26 cellular contexts compared by ENCODE assay signal in the genomic region with DNA sequence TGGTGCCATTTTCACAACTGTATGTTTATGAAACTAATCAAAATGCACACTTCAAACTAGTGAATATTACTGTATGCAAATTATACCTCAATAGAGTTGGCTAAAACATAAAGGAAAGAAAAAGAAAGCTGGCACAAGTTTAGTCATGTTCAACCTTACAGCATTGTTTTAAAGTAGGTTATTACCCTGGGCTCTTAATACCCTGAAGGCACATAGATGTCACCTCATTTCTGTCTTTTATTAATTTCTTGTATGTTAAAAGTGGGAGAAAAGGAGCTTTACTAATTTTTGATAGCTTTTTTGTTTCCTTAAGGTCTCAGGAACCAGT. TPM values are rescaled to one million over a fixed set of nuclear protein-coding genes. Genes with fewer than 3 reads are reported as not detected.
DNase-seq lines count a peak whose midpoint lies in the region; ATAC-seq and TF ChIP-seq lines count a peak whose summit lies in the region.
"Had no signal": no experiment of that assay in that cellular context is flagged by ENCODE, and none has a peak within 500 bp of the region (broad histone marks: within the 10 kb centered on the region; RNA-seq: fewer than 3 reads in every experiment).

No MANE protein-coding gene starts in this region.

- peaks cover 3% of the 10 kb centered on the region for H3K36me3 Mint-ChIP-seq in activated naive CD8-positive, alpha-beta T cell treated with anti-CD3 and anti-CD28 coated beads, Interleukin-2, amount 50 U/mL, for 24 hours (ENCODE audit: low read depth)
- peaks cover 8% of the 10 kb centered on the region for H3K36me3 Mint-ChIP-seq in activated naive CD8-positive, alpha-beta T cell treated with anti-CD3 and anti-CD28 coated beads for 36 hours
- H3K36me3 Mint-ChIP-seq in activated T-helper 1 cell treated with anti-CD3 and anti-CD28 coated beads, Interleukin-12 subunit alpha, Interleukin-12 subunit beta, Interleukin-2, Interleukin-4 antibody, amounts not matched to agents 30 ng/mL and 10 ng/mL and 1 ng/mL, durations not matched to agents 14 hours and 24 hours and 36 hours (ENCODE audit: low read depth), result peaks cover 2% of the 10 kb centered on the region
- H3K36me3 Mint-ChIP-seq in stimulated activated effector memory CD8-positive, alpha-beta T cell treated with anti-CD3 and anti-CD28 coated beads, Interleukin-12 subunit alpha, Interleukin-12 subunit beta, amount 100 ng/mL, for 72 hours, result no peaks in the 10 kb centered on the region

- TF ChIP-seq CTCF in GM10266 (IDR thresholded peaks at IDR 0.05; ENCODE audit: control insufficient read depth, insufficient read depth, low read depth, missing control alignments), result no peak

- no peak overlapping the region for H3K27ac Mint-ChIP-seq in activated naive CD8-positive, alpha-beta T cell treated with anti-CD3 and anti-CD28 coated beads, Interleukin-2, amount 50 U/mL, for 24 hours
- no peak overlapping the region for H3K27ac Mint-ChIP-seq in activated naive CD8-positive, alpha-beta T cell treated with anti-CD3 and anti-CD28 coated beads for 36 hours
- H3K27ac Mint-ChIP-seq in activated T-helper 1 cell treated with anti-CD3 and anti-CD28 coated beads, Interleukin-12 subunit alpha, Interleukin-12 subunit beta, Interleukin-2, Interleukin-4 antibody, amounts not matched to agents 30 ng/mL and 10 ng/mL and 1 ng/mL, durations not matched to agents 14 hours and 24 hours and 36 hours, result peak overlapping the region; percentile 76
- H3K27ac Mint-ChIP-seq in stimulated activated effector memory CD8-positive, alpha-beta T cell treated with anti-CD3 and anti-CD28 coated beads, Interleukin-12 subunit alpha, Interleukin-12 subunit beta, amount 100 ng/mL, for 72 hours, result no peak overlapping the region
- H3K27ac Mint-ChIP-seq: T-helper 1 cell treated with Interleukin-12 subunit alpha and Interleukin-12 subunit beta and Interleukin-4 antibody, amounts not matched to agents 30 μg/mL and 1 μg/mL, for 36 hours had no signal

- H3K27me3 Mint-ChIP-seq in activated naive CD8-positive, alpha-beta T cell treated with anti-CD3 and anti-CD28 coated beads, Interleukin-2, amount 50 U/mL, for 24 hours, result no peaks in the 10 kb centered on the region
- no peaks in the 10 kb centered on the region for H3K27me3 Mint-ChIP-seq in activated naive CD8-positive, alpha-beta T cell treated with anti-CD3 and anti-CD28 coated beads for 36 hours
- no peaks in the 10 kb centered on the region for H3K27me3 Mint-ChIP-seq in activated T-helper 1 cell treated with anti-CD3 and anti-CD28 coated beads, Interleukin-12 subunit alpha, Interleukin-12 subunit beta, Interleukin-2, Interleukin-4 antibody, amounts not matched to agents 30 ng/mL and 10 ng/mL and 1 ng/mL, durations not matched to agents 14 hours and 24 hours and 36 hours (ENCODE audit: insufficient read depth)
- H3K27me3 Mint-ChIP-seq: effector memory CD8-positive, alpha-beta T cell had no signal

- no peaks in the 10 kb centered on the region for H3K9me3 Mint-ChIP-seq in activated naive CD8-positive, alpha-beta T cell treated with anti-CD3 and anti-CD28 coated beads, Interleukin-2, amount 50 U/mL, for 24 hours
- H3K9me3 Mint-ChIP-seq in activated naive CD8-positive, alpha-beta T cell treated with anti-CD3 and anti-CD28 coated beads for 36 hours, result peaks cover 7% of the 10 kb centered on the region
- H3K9me3 Mint-ChIP-seq in activated T-helper 1 cell treated with anti-CD3 and anti-CD28 coated beads, Interleukin-12 subunit alpha, Interleukin-12 subunit beta, Interleukin-2, Interleukin-4 antibody, amounts not matched to agents 30 ng/mL and 10 ng/mL and 1 ng/mL, durations not matched to agents 14 hours and 24 hours and 36 hours, result no peaks in the 10 kb centered on the region
- H3K9me3 Mint-ChIP-seq in stimulated activated effector memory CD8-positive, alpha-beta T cell treated with anti-CD3 and anti-CD28 coated beads, Interleukin-12 subunit alpha, Interleukin-12 subunit beta, amount 100 ng/mL, for 72 hours, result no peaks in the 10 kb centered on the region
- H3K9me3 Mint-ChIP-seq: effector memory CD8-positive, alpha-beta T cell; neural crest cell; T-helper 1 cell treated with Interleukin-12 subunit alpha and Interleukin-12 subunit beta and Interleukin-4 antibody, amounts not matched to agents 30 μg/mL and 1 μg/mL, for 36 hours had no signal

- no peak overlapping the region for H3K4me3 Mint-ChIP-seq in activated naive CD8-positive, alpha-beta T cell treated with anti-CD3 and anti-CD28 coated beads, Interleukin-2, amount 50 U/mL, for 24 hours
- H3K4me3 Mint-ChIP-seq in activated naive CD8-positive, alpha-beta T cell treated with anti-CD3 and anti-CD28 coated beads for 36 hours, result no peak overlapping the region
- no peak overlapping the region for H3K4me3 Mint-ChIP-seq in activated T-helper 1 cell treated with anti-CD3 and anti-CD28 coated beads, Interleukin-12 subunit alpha, Interleukin-12 subunit beta, Interleukin-2, Interleukin-4 antibody, amounts not matched to agents 30 ng/mL and 10 ng/mL and 1 ng/mL, durations not matched to agents 14 hours and 24 hours and 36 hours
- peak overlapping the region; percentile 30 for H3K4me3 Mint-ChIP-seq in stimulated activated effector memory CD8-positive, alpha-beta T cell treated with anti-CD3 and anti-CD28 coated beads, Interleukin-12 subunit alpha, Interleukin-12 subunit beta, amount 100 ng/mL, for 72 hours
- H3K4me3 Mint-ChIP-seq: neural crest cell; T-helper 1 cell treated with Interleukin-12 subunit alpha and Interleukin-12 subunit beta and Interleukin-4 antibody, amounts not matched to agents 30 μg/mL and 1 μg/mL, for 36 hours had no signal

- intact Hi-C loops in activated T-helper 1 cell treated with anti-CD3 and anti-CD28 coated beads, Interleukin-12 subunit alpha, Interleukin-12 subunit beta, Interleukin-2, Interleukin-4 antibody, amounts not matched to agents 30 ng/mL and 10 ng/mL and 1 ng/mL, durations not matched to agents 14 hours and 24 hours and 36 hours (cut with micrococcal nuclease), result loop anchor here (2.0 kb wide), 1 partner anchor 52 kb away; no protein-coding TSS in a partner anchor

- ATAC-seq in activated naive CD8-positive, alpha-beta T cell treated with anti-CD3 and anti-CD28 coated beads, Interleukin-2, amount 50 U/mL, for 24 hours, result peak; percentile 42
- ATAC-seq in GM21786 (IDR thresholded peaks at IDR 0.05; ENCODE audit: unreplicated experiment) (peak; percentile 40), HG03457 (IDR thresholded peaks at IDR 0.05; ENCODE audit: unreplicated experiment) (no peak)
- ATAC-seq in stimulated activated effector memory CD8-positive, alpha-beta T cell treated with anti-CD3 and anti-CD28 coated beads, Interleukin-12 subunit alpha, Interleukin-12 subunit beta, amount 100 ng/mL, for 72 hours, result peak; percentile 55
- ATAC-seq: effector memory CD8-positive, alpha-beta T cell; gastroesophageal sphincter; mucosa of descending colon; right cardiac atrium had no signal

- no peak for DNase-seq in activated naive CD8-positive, alpha-beta T cell treated with anti-CD3 and anti-CD28 coated beads, Interleukin-2, amount 50 U/mL, for 24 hours
- DNase-seq in activated naive CD8-positive, alpha-beta T cell treated with anti-CD3 and anti-CD28 coated beads for 36 hours, result no peak
- no peak for DNase-seq in activated T-helper 1 cell treated with anti-CD3 and anti-CD28 coated beads, Interleukin-12 subunit alpha, Interleukin-12 subunit beta, Interleukin-2, Interleukin-4 antibody, amounts not matched to agents 30 ng/mL and 10 ng/mL and 1 ng/mL, durations not matched to agents 14 hours and 24 hours and 36 hours (ENCODE audit: low spot score)
- DNase-seq in stimulated activated effector memory CD8-positive, alpha-beta T cell treated with anti-CD3 and anti-CD28 coated beads, Interleukin-12 subunit alpha, Interleukin-12 subunit beta, amount 100 ng/mL, for 72 hours (ENCODE audit: low spot score in 2 of 2), result no peak
- DNase-seq in GM10266 (ENCODE audit: extremely low spot score), result no peak
- no peak for DNase-seq in NCI-H1092 treated with DMSO at 0.1 percent for 48 hours (lab: John Stamatoyannopoulos, UW)
- DNase-seq: activated CD4-positive, alpha-beta T cell treated with anti-CD3 and anti-CD28 coated beads, Interleukin-2, amount 50 U/mL, for 1 hour; amniotic stem cell; C1 segment of cervical spinal cord; colonic mucosa; effector memory CD8-positive, alpha-beta T cell; GOT3; hypothalamus; mucosa of descending colon; NCI-H1105; NCI-H2029 treated with DMSO at 0.1 percent for 48 hours; NCI-H2227 treated with DMSO at 0.1 percent for 48 hours; NCI-H69; right cardiac atrium; stimulated activated CD4-positive, alpha-beta T cell treated with anti-CD3 and anti-CD28 coated beads, Interleukin-4, amount 100 ng/mL, for 24 hours; stomach had no signal

- peaks cover 77% of the 10 kb centered on the region for H3K4me1 Mint-ChIP-seq in activated naive CD8-positive, alpha-beta T cell treated with anti-CD3 and anti-CD28 coated beads, Interleukin-2, amount 50 U/mL, for 24 hours
- peaks cover 58% of the 10 kb centered on the region for H3K4me1 Mint-ChIP-seq in activated naive CD8-positive, alpha-beta T cell treated with anti-CD3 and anti-CD28 coated beads for 36 hours
- H3K4me1 Mint-ChIP-seq in activated T-helper 1 cell treated with anti-CD3 and anti-CD28 coated beads, Interleukin-12 subunit alpha, Interleukin-12 subunit beta, Interleukin-2, Interleukin-4 antibody, amounts not matched to agents 30 ng/mL and 10 ng/mL and 1 ng/mL, durations not matched to agents 14 hours and 24 hours and 36 hours (ENCODE audit: low read depth), result peaks cover 53% of the 10 kb centered on the region
- peaks cover 59% of the 10 kb centered on the region for H3K4me1 Mint-ChIP-seq in stimulated activated effector memory CD8-positive, alpha-beta T cell treated with anti-CD3 and anti-CD28 coated beads, Interleukin-12 subunit alpha, Interleukin-12 subunit beta, amount 100 ng/mL, for 72 hours

RNA-seq across cellular contexts. Expression of a gene that starts 32.7 kb away (rescaled TPM):
- 10 to 100 TPM; 25.2 to 27.9 TPM for total RNA-seq in activated naive CD8-positive, alpha-beta T cell treated with anti-CD3 and anti-CD28 coated beads for 36 hours
- 36.5 and 38.4 TPM in 2 replicates for total RNA-seq in activated T-helper 1 cell treated with anti-CD3 and anti-CD28 coated beads, Interleukin-12 subunit alpha, Interleukin-12 subunit beta, Interleukin-2, Interleukin-4 antibody, amounts not matched to agents 30 ng/mL and 10 ng/mL and 1 ng/mL, durations not matched to agents 14 hours and 24 hours and 36 hours
